Comparison of ENCODE assay signal across 25 cellular contexts in genomic region chr1:30516505-30516858, GRCh38.
DNase-seq lines count a peak whose midpoint lies in the region; ATAC-seq, FAIRE-seq and TF ChIP-seq lines count a peak whose summit lies in the region.
"Had no signal": no experiment of that assay in that cellular context is flagged by ENCODE, and none has a peak within 500 bp of the region (broad histone marks: within the 10 kb centered on the region; RNA-seq: fewer than 3 reads in every experiment).

No MANE protein-coding gene starts in this region.

- no peaks in the 10 kb centered on the region for H3K9me3 Mint-ChIP-seq in osteocyte (ENCODE audit: unreplicated experiment)
- H3K9me3 Mint-ChIP-seq in type B pancreatic cell: no peaks in the 10 kb centered on the region
- H3K9me3 Mint-ChIP-seq in activated naive CD4-positive, alpha-beta T cell treated with anti-CD3 and anti-CD28 coated beads for 36 hours: no peaks in the 10 kb centered on the region
- H3K9me3 Mint-ChIP-seq: CD4-positive, alpha-beta T cell; HFFc6 had no signal

- no peak for ATAC-seq in Right ventricle myocardium inferior

- CTCF ChIA-PET in H1 (lab: Charles Lee; ENCODE audit: partially characterized antibody): no interaction called here
- CTCF ChIA-PET in activated naive CD4-positive, alpha-beta T cell treated with anti-CD3 and anti-CD28 coated beads for 36 hours (lab: Charles Lee): no interaction called here

- no peak overlapping the region for H3K23ac ChIP-seq in H1 (ENCODE audit: insufficient read length)

- H4K20me1 ChIP-seq in H1 (replicated peaks in 1 of 2; ENCODE audit: control insufficient read depth in 1 of 2, insufficient read depth in 2 of 2, low read length in 2 of 2): no peaks in the 10 kb centered on the region

- H2BK12ac ChIP-seq in H1 (ENCODE audit: low read depth, low read length): no peak overlapping the region

- TF ChIP-seq CTCF in H1 (IDR thresholded peaks at IDR 0.05; ENCODE audit: control extremely low read depth in 1 of 3, insufficient read depth in 1 of 3, low read depth in 1 of 3, low read length in 3 of 3) (no peak), osteocyte (IDR thresholded peaks at IDR 0.05) (no peak), type B pancreatic cell (conservative IDR thresholded peaks at IDR 0.05) (no peak)

- H3K4ac ChIP-seq in H1 (replicated peaks; ENCODE audit: insufficient read length, low read depth, low read length): no peak overlapping the region

- no peaks in the 10 kb centered on the region for H3K36me3 ChIP-seq in H1 (ENCODE audit: control insufficient read depth in 2 of 4, insufficient read depth in 4 of 4, low read length in 3 of 4)
- H3K36me3 ChIP-seq: BLaER1 treated with 17β-estradiol and CSF1 and Interleukin-3, amounts not matched to agents 10 nM and 100 nM; HAP-1 had no signal

- H3K36me3 Mint-ChIP-seq in osteocyte (ENCODE audit: unreplicated experiment) (no peaks in the 10 kb centered on the region), type B pancreatic cell (no peaks in the 10 kb centered on the region)
- no peaks in the 10 kb centered on the region for H3K36me3 Mint-ChIP-seq in activated naive CD4-positive, alpha-beta T cell treated with anti-CD3 and anti-CD28 coated beads for 36 hours (ENCODE audit: low read depth)

- H3K27me3 Mint-ChIP-seq in osteocyte (ENCODE audit: unreplicated experiment) (no peaks in the 10 kb centered on the region), type B pancreatic cell (peaks cover 12% of the 10 kb centered on the region)
- H3K27me3 Mint-ChIP-seq in activated naive CD4-positive, alpha-beta T cell treated with anti-CD3 and anti-CD28 coated beads for 36 hours (ENCODE audit: low read depth): no peaks in the 10 kb centered on the region

- no peak overlapping the region for H3K4me2 ChIP-seq in H1 (ENCODE audit: insufficient read depth in 1 of 2, low read depth in 2 of 2, low read length in 2 of 2)
- H3K4me2 ChIP-seq: BLaER1 treated with 17β-estradiol and CSF1 and Interleukin-3, amounts not matched to agents 10 nM and 100 nM; PC-9 had no signal

- H4K8ac ChIP-seq in H1 (ENCODE audit: extremely low read depth, insufficient read depth, low read length): no peak overlapping the region

- H3K79me2 ChIP-seq in H1 (ENCODE audit: control insufficient read depth in 1 of 2, insufficient read depth in 2 of 2, low read length in 2 of 2): no peaks in the 10 kb centered on the region

- no peak for TF ChIP-seq EP300 in H1 (IDR thresholded peaks at IDR 0.05; ENCODE audit: borderline replicate concordance in 1 of 2, low read depth in 2 of 2, low read length in 2 of 2)

- TF ChIP-seq RAD21 in H1 (IDR thresholded peaks at IDR 0.05 in 1 of 2, conservative IDR thresholded peaks at IDR 0.05 in 1 of 2; ENCODE audit: low read depth in 2 of 2, low read length in 2 of 2): no peak

- H2BK15ac ChIP-seq in H1 (ENCODE audit: low read length): no peak overlapping the region

- 0 out of 2 replicates have a peak overlapping the region, but pooled peaks have one; percentile 15 for H3K18ac ChIP-seq in H1 (ENCODE audit: extremely low read depth, low read length)

- H3K56ac ChIP-seq in H1 (replicated peaks; ENCODE audit: insufficient read length, low read depth, low read length): no peak overlapping the region

- no peak overlapping the region for H3K27ac ChIP-seq in H1 (ENCODE audit: low read depth, low read length)
- H3K27ac ChIP-seq: BLaER1 treated with 17β-estradiol and CSF1 and Interleukin-3, amounts not matched to agents 10 nM and 100 nM; GM23248; PC-9 had no signal

- no peak overlapping the region for H3K4me3 ChIP-seq in H1 (ENCODE audit: extremely low read depth in 1 of 4, insufficient read depth in 2 of 4, low read depth in 3 of 4, low read length in 4 of 4)
- H3K4me3 ChIP-seq: BLaER1 treated with 17β-estradiol and CSF1 and Interleukin-3, amounts not matched to agents 10 nM and 100 nM; GM23248; HAP-1; PC-9 had no signal

- 93% methylated on average over 4 of the region's 4 CpGs; no CpG with 5 or more reads in 1 of the 2 experiments for WGBS in H1 (ENCODE audit: extremely low coverage in 1 of 2, insufficient coverage in 1 of 2, insufficient read length in 1 of 2, insufficient replicate concordance in 2 of 2, low coverage in 1 of 2, low lambda C conversion rate in 2 of 2, missing lambda C conversion rate in 1 of 2), 2 experiments

- no peak overlapping the region for H4K5ac ChIP-seq in H1 (ENCODE audit: insufficient read length, low read depth, low read length)

- H2BK5ac ChIP-seq in H1 (ENCODE audit: low read depth, low read length): no peak overlapping the region

- no peak overlapping the region for H2AFZ ChIP-seq in H1 (ENCODE audit: low read length)
- H2AFZ ChIP-seq: GM23248, PC-9 had no signal

- no peak for FAIRE-seq in H1 (lab: Jason Lieb, UNC)
- FAIRE-seq: A204.1, D721Med, GM18507 had no signal

- H2BK120ac ChIP-seq in H1 (replicated peaks; ENCODE audit: low read depth, low read length): no peak overlapping the region

- no peaks in the 10 kb centered on the region for H3K9me3 ChIP-seq in H1 (ENCODE audit: insufficient read depth in 2 of 2, low read depth in 1 of 2, low read length in 1 of 2)
- H3K9me3 ChIP-seq: BLaER1 treated with 17β-estradiol and CSF1 and Interleukin-3, amounts not matched to agents 10 nM and 100 nM; HAP-1 had no signal

- peaks cover 3 to 11% (median 8%) of the 10 kb centered on the region in 4 experiments; a peak in 5 of 7 replicates for H3K4me1 ChIP-seq in H1 (replicated peaks in 1 of 4; ENCODE audit: control insufficient read depth in 3 of 4, insufficient read depth in 4 of 4, low read length in 3 of 4)
- H3K4me1 ChIP-seq: BLaER1 treated with 17β-estradiol and CSF1 and Interleukin-3, amounts not matched to agents 10 nM and 100 nM; HAP-1 had no signal

- no peak overlapping the region for H3K4me3 Mint-ChIP-seq in osteocyte (ENCODE audit: unreplicated experiment)
- H3K4me3 Mint-ChIP-seq in type B pancreatic cell: no peak overlapping the region
- H3K4me3 Mint-ChIP-seq in activated naive CD4-positive, alpha-beta T cell treated with anti-CD3 and anti-CD28 coated beads for 36 hours: no peak overlapping the region
- H3K4me3 Mint-ChIP-seq: CD4-positive, alpha-beta T cell; HFFc6 had no signal

- H3K4me1 Mint-ChIP-seq in osteocyte (ENCODE audit: unreplicated experiment) (no peaks in the 10 kb centered on the region), type B pancreatic cell (ENCODE audit: unreplicated experiment) (peaks cover 4% of the 10 kb centered on the region)
- no peaks in the 10 kb centered on the region for H3K4me1 Mint-ChIP-seq in activated naive CD4-positive, alpha-beta T cell treated with anti-CD3 and anti-CD28 coated beads for 36 hours (ENCODE audit: low read depth)

- no peaks in the 10 kb centered on the region; the same call in 1 of the 2 replicates for H3K23me2 ChIP-seq in H1 (ENCODE audit: low read depth, low read length)

- no peak overlapping the region for H3K27ac Mint-ChIP-seq in osteocyte (ENCODE audit: unreplicated experiment)
- H3K27ac Mint-ChIP-seq in type B pancreatic cell: no peak overlapping the region
- no peak overlapping the region for H3K27ac Mint-ChIP-seq in activated naive CD4-positive, alpha-beta T cell treated with anti-CD3 and anti-CD28 coated beads for 36 hours
- H3K27ac Mint-ChIP-seq: CD4-positive, alpha-beta T cell; HFFc6 had no signal

- no peaks in the 10 kb centered on the region for H3K27me3 ChIP-seq in H1 (replicated peaks in 1 of 4; ENCODE audit: control insufficient read depth in 3 of 4, extremely low read depth in 1 of 4, insufficient read depth in 3 of 4, low read length in 3 of 4)
- H3K27me3 ChIP-seq: BLaER1 treated with 17β-estradiol and CSF1 and Interleukin-3, amounts not matched to agents 10 nM and 100 nM had no signal

- H2AK5ac ChIP-seq in H1 (ENCODE audit: low read depth, low read length): no peak overlapping the region

- no peak for TF ChIP-seq POLR2A in H1 (IDR thresholded peaks at IDR 0.05; ENCODE audit: control extremely low read depth in 1 of 2, low read depth in 2 of 2, low read length in 2 of 2)

- intact Hi-C loops in cardiac septum (cut with DNase I) (no loop called here), Right ventricle myocardium inferior (cut with DNase I) (no loop called here)
- intact Hi-C loops in activated naive CD4-positive, alpha-beta T cell treated with anti-CD3 and anti-CD28 coated beads for 36 hours (cut with micrococcal nuclease): no loop called here

- 0 out of 2 replicates have a peak overlapping the region, but pooled peaks have one; percentile 48 for H2BK20ac ChIP-seq in H1 (ENCODE audit: low read length)

- DNase-seq in cardiac septum (ENCODE audit: low spot score) (peak; percentile 26), Right ventricle myocardium inferior (ENCODE audit: missing footprints) (no peak), H1 (ENCODE audit: low read depth in 1 of 2, low spot score in 2 of 2) (no peak), osteocyte (ENCODE audit: extremely low spot score, unreplicated experiment) (peak; percentile 65), type B pancreatic cell (ENCODE audit: extremely low spot score, unreplicated experiment) (peak; percentile 34), amniotic stem cell (lab: John Stamatoyannopoulos, UW) (no peak), NCI-H187 (lab: John Stamatoyannopoulos, UW) (no peak)
- no peak for DNase-seq in activated naive CD4-positive, alpha-beta T cell treated with anti-CD3 and anti-CD28 coated beads for 36 hours
- DNase-seq: AML-193; CD4-positive, alpha-beta T cell; DMS53; GM23248; HFFc6; KBM-7; NCI-H1105 treated with DMSO at 0.1 percent for 48 hours; NCI-H2029 treated with DMSO at 0.1 percent for 48 hours; NCI-H526 treated with DMSO at 0.1 percent for 48 hours; PC-9; RPMI8226; SHP77 treated with DMSO at 0.1 percent for 48 hours had no signal

- POLR2A ChIA-PET in H1 (lab: Charles Lee; ENCODE audit: partially characterized antibody): no interaction called here

- H3K9ac ChIP-seq in H1 (replicated peaks in 1 of 4; ENCODE audit: extremely low read depth in 1 of 4, low read depth in 3 of 4, low read length in 3 of 4): no peak overlapping the region
- H3K9ac ChIP-seq: BLaER1 treated with 17β-estradiol and CSF1 and Interleukin-3, amounts not matched to agents 10 nM and 100 nM; GM23248 had no signal

- H3K14ac ChIP-seq in H1 (ENCODE audit: insufficient read length): no peak overlapping the region

- H4K91ac ChIP-seq in H1 (replicated peaks; ENCODE audit: insufficient read length, low read length): no peak overlapping the region

- H3K79me1 ChIP-seq in H1 (ENCODE audit: low read depth, low read length): no peaks in the 10 kb centered on the region

TF ChIP-seq in H1, 55 proteins besides CTCF, POLR2A, EP300 and RAD21 (continues in another document):
- no peak for TF ChIP-seq CBX8 (IDR thresholded peaks at IDR 0.05; ENCODE audit: borderline replicate concordance, low read depth, low read length)
- TF ChIP-seq CHD1 (IDR thresholded peaks at IDR 0.05; ENCODE audit: low read depth, low read length): no peak
- TF ChIP-seq BRCA1 (IDR thresholded peaks at IDR 0.05; ENCODE audit: low read depth, low read length): no peak
- no peak for TF ChIP-seq FOSL1 (IDR thresholded peaks at IDR 0.05; ENCODE audit: insufficient read depth, low read depth, low read length)
- no peak for TF ChIP-seq GTF2F1 (IDR thresholded peaks at IDR 0.05; ENCODE audit: borderline replicate concordance, low read depth, low read length)
- no peak for TF ChIP-seq GABPA (IDR thresholded peaks at IDR 0.05; ENCODE audit: borderline replicate concordance, insufficient read depth, low read length)

Comparison
In these comparisons a context has a peak if more than half of its experiments do, and no peak if none do; other contexts are left out.
1. DNase-seq: peak in cardiac septum (single experiment), osteocyte (single experiment) and type B pancreatic cell (single experiment); none in Right ventricle myocardium inferior (single experiment), H1 (0 of 2), amniotic stem cell (single experiment), activated naive CD4-positive, alpha-beta T cell treated with anti-CD3 and anti-CD28 coated beads for 36 hours (single experiment) and NCI-H187 (0 of 2).